Comparison of ENCODE assay signal across 8 cellular contexts in genomic region chr16:21608647-21609328, GRCh38. TPM values are rescaled to one million over a fixed set of nuclear protein-coding genes. Genes with fewer than 3 reads are reported as not detected.
DNase-seq lines count a peak whose midpoint lies in the region; ATAC-seq and TF ChIP-seq lines count a peak whose summit lies in the region.

No MANE protein-coding gene starts in this region.

- H3K36me3 Mint-ChIP-seq in activated CD8-positive, alpha-beta memory T cell treated with anti-CD3 and anti-CD28 coated beads, Interleukin-2, amount 10 ng/mL, durations not matched to agents 7 days and 5 days: peaks cover 14% of the 10 kb centered on the region
- peaks cover 1 to 7% of the 10 kb centered on the region in 2 donors for H3K36me3 Mint-ChIP-seq in stimulated activated naive B cell treated with anti-CD40 and anti-IgM and Interleukin-4, amounts not matched to agents 10 μg/mL and 1 μg/mL and 100 μg/mL, for 72 hours

- H3K27ac Mint-ChIP-seq in activated CD8-positive, alpha-beta memory T cell treated with anti-CD3 and anti-CD28 coated beads, Interleukin-2, amount 10 ng/mL, durations not matched to agents 7 days and 5 days: peak overlapping the region; percentile 63
- H3K27ac Mint-ChIP-seq in stimulated activated naive B cell treated with anti-CD40 and anti-IgM and Interleukin-4, amounts not matched to agents 10 μg/mL and 1 μg/mL and 100 μg/mL, for 72 hours: no peak overlapping the region

- peaks cover 78% of the 10 kb centered on the region for H3K4me1 Mint-ChIP-seq in activated CD8-positive, alpha-beta memory T cell treated with anti-CD3 and anti-CD28 coated beads, Interleukin-2, amount 10 ng/mL, durations not matched to agents 7 days and 5 days
- H3K4me1 Mint-ChIP-seq in stimulated activated naive B cell treated with anti-CD40 and anti-IgM and Interleukin-4, amounts not matched to agents 10 μg/mL and 1 μg/mL and 100 μg/mL, for 72 hours: peaks cover 27 to 63% of the 10 kb centered on the region in 2 donors

- peak; percentile 76 for ATAC-seq in activated CD8-positive, alpha-beta memory T cell treated with anti-CD3 and anti-CD28 coated beads, Interleukin-2, amount 10 ng/mL, durations not matched to agents 7 days and 5 days
- ATAC-seq in stimulated activated naive B cell treated with anti-CD40 and anti-IgM and Interleukin-4, amounts not matched to agents 10 μg/mL and 1 μg/mL and 100 μg/mL, for 72 hours (replicated peaks): peak; percentile 54 to 57
- no peak for ATAC-seq in GM18502 (IDR thresholded peaks at IDR 0.05; ENCODE audit: poor library complexity, unreplicated experiment)

- H3K27me3 Mint-ChIP-seq in activated CD8-positive, alpha-beta memory T cell treated with anti-CD3 and anti-CD28 coated beads, Interleukin-2, amount 10 ng/mL, durations not matched to agents 7 days and 5 days: no peaks in the 10 kb centered on the region
- no peaks in the 10 kb centered on the region for H3K27me3 Mint-ChIP-seq in stimulated activated naive B cell treated with anti-CD40 and anti-IgM and Interleukin-4, amounts not matched to agents 10 μg/mL and 1 μg/mL and 100 μg/mL, for 72 hours

- DNase-seq in activated CD8-positive, alpha-beta memory T cell treated with anti-CD3 and anti-CD28 coated beads, Interleukin-2, amount 10 ng/mL, durations not matched to agents 7 days and 5 days: peak; percentile 81
- no peak for DNase-seq in activated CD8-positive, alpha-beta memory T cell treated with anti-CD3 and anti-CD28 coated beads for 24 hours
- DNase-seq in SIG-M5 (lab: John Stamatoyannopoulos, UW): peak; percentile 86
- DNase-seq in erythroblast (lab: John Stamatoyannopoulos, UW): peak; percentile 62 to 70
- no peak for DNase-seq in stimulated activated naive B cell treated with anti-CD40 and anti-IgM and Interleukin-4, amounts not matched to agents 10 μg/mL and 1 μg/mL and 100 μg/mL, for 72 hours
- DNase-seq in EL: no peak
- DNase-seq in middle frontal gyrus (ENCODE audit: extremely low spot score, low spot score): no peak

- no peaks in the 10 kb centered on the region for H3K9me3 Mint-ChIP-seq in activated CD8-positive, alpha-beta memory T cell treated with anti-CD3 and anti-CD28 coated beads, Interleukin-2, amount 10 ng/mL, durations not matched to agents 7 days and 5 days (ENCODE audit: low read depth)
- no peaks in the 10 kb centered on the region for H3K9me3 Mint-ChIP-seq in stimulated activated naive B cell treated with anti-CD40 and anti-IgM and Interleukin-4, amounts not matched to agents 10 μg/mL and 1 μg/mL and 100 μg/mL, for 72 hours

- CTCF ChIA-PET in activated CD8-positive, alpha-beta memory T cell treated with anti-CD3 and anti-CD28 coated beads, Interleukin-2, amount 10 ng/mL, durations not matched to agents 7 days and 5 days (lab: Charles Lee): interaction anchor here (1.0 to 2.2 kb wide), 8 partner anchors 8 to 48 kb away, joined by 3 to 7 read pairs (median 4); partner anchors contain the start of gene METTL9

- H3K4me3 Mint-ChIP-seq in activated CD8-positive, alpha-beta memory T cell treated with anti-CD3 and anti-CD28 coated beads, Interleukin-2, amount 10 ng/mL, durations not matched to agents 7 days and 5 days: peak overlapping the region; percentile 23
- H3K4me3 Mint-ChIP-seq in stimulated activated naive B cell treated with anti-CD40 and anti-IgM and Interleukin-4, amounts not matched to agents 10 μg/mL and 1 μg/mL and 100 μg/mL, for 72 hours: no peak overlapping the region

- TF ChIP-seq POLR2A in erythroblast (IDR thresholded peaks at IDR 0.05; ENCODE audit: low read length): no peak

RNA-seq across cellular contexts. Expression of gene METTL9, which starts 9.4 kb away (rescaled TPM):
- total RNA-seq in activated CD8-positive, alpha-beta memory T cell treated with anti-CD3 and anti-CD28 coated beads, Interleukin-2, amount 10 ng/mL, durations not matched to agents 7 days and 5 days: 10 to 100 TPM; 86.6 to 93.4 TPM

RNA-seq across cellular contexts. Expression of gene IGSF6, which starts 43.6 kb away (rescaled TPM):
- total RNA-seq in activated CD8-positive, alpha-beta memory T cell treated with anti-CD3 and anti-CD28 coated beads, Interleukin-2, amount 10 ng/mL, durations not matched to agents 7 days and 5 days: under 1 TPM in 1 of 2 experiments, not detected in 1; 0.09 TPM

RNA-seq across cellular contexts. Expression of gene OTOA, which starts 55.0 kb away (rescaled TPM):
- total RNA-seq in activated CD8-positive, alpha-beta memory T cell treated with anti-CD3 and anti-CD28 coated beads, Interleukin-2, amount 10 ng/mL, durations not matched to agents 7 days and 5 days: under 1 TPM; 0.09 to 0.38 TPM

Comparison
In these comparisons a context has a peak if more than half of its experiments do, and no peak if none do; other contexts are left out.
1. DNase-seq: peak in activated CD8-positive, alpha-beta memory T cell treated with anti-CD3 and anti-CD28 coated beads, Interleukin-2, amount 10 ng/mL, durations not matched to agents 7 days and 5 days (single experiment), SIG-M5 (single experiment) and erythroblast (2 of 2); none in activated CD8-positive, alpha-beta memory T cell treated with anti-CD3 and anti-CD28 coated beads for 24 hours (single experiment), stimulated activated naive B cell treated with anti-CD40 and anti-IgM and Interleukin-4, amounts not matched to agents 10 μg/mL and 1 μg/mL and 100 μg/mL, for 72 hours (single experiment), EL (single experiment) and middle frontal gyrus (single experiment).